10 cellular contexts compared by ENCODE assay signal in the genomic region with DNA sequence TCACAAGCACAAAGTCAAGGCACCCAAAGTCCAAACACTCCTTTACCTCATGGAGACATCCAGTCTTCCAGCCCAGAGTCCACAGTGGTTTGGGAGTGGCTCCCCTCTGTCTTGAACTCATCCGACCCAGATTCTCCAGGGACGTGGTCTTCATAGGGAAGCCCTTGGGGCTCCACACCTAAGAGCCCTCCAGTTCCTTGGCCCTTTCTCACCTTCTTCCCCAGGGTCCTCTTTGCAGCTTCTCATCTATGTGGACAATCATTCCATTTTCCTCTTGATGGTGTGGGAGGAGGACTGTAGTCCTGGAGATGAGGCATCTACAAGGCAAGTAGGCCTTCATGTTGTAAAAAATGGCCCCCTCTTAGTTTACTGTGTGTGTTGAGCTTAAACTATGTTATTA.
"Had no signal": no experiment of that assay in that cellular context is flagged by ENCODE, and none has a peak within 500 bp of the region (broad histone marks: within the 10 kb centered on the region; RNA-seq: fewer than 3 reads in every experiment).

No MANE protein-coding gene starts in this region.

- H3K4me1 ChIP-seq: HAP-1 had no signal

- FAIRE-seq: H1, H54 had no signal

- H3K9me3 ChIP-seq: HAP-1 had no signal

- H3K27ac ChIP-seq: GM23248 had no signal

- H3K4me3 ChIP-seq: GM23248, GM23338, HAP-1 had no signal

- H3K36me3 ChIP-seq: HAP-1 had no signal

- H3K4me2 ChIP-seq: GM23338 had no signal

- H2AFZ ChIP-seq: GM23248, GM23338 had no signal

- DNase-seq: GM23248, GOT3, H7, H9, HCEC 1CT, HFFc6 had no signal
